ENCODE assay signal across 22 cellular contexts in the genomic region with DNA sequence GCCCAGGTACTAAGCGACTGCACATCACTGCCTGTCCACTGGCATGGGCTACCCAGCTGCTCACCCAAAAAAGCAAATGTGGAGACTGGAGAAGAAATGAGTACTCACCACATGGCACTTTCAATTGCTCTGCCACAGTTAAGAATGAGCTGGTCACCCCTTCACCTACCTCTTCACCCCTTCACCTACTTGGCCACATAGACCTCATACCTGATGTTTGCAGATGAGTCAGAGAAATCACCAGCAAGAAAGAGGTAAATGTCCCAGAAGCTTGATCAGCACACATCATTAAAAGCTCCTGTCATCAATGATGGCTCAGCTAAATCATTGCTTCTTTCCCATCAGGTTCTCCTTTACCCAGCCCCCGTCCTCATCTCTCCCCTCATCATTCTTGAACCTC.
"Had no signal": no experiment of that assay in that cellular context is flagged by ENCODE, and none has a peak within 500 bp of the region (broad histone marks: within the 10 kb centered on the region; RNA-seq: fewer than 3 reads in every experiment).

No MANE protein-coding gene starts in this region.

- H3K27ac Mint-ChIP-seq: activated CD8-positive, alpha-beta T cell treated with anti-CD3 and anti-CD28 coated beads, Interleukin-2, amount 10 ng/mL, durations not matched to agents 7 days and 5 days; activated naive CD8-positive, alpha-beta T cell treated with anti-CD3 and anti-CD28 coated beads, Interleukin-2, amount 10 ng/mL, durations not matched to agents 7 days and 5 days; T-helper 1 cell treated with Interleukin-12 subunit alpha and Interleukin-12 subunit beta and Interleukin-4 antibody, amounts not matched to agents 30 μg/mL and 1 μg/mL, for 36 hours; WTC11 had no signal

- H3K4me1 ChIP-seq: adrenal gland had no signal

- H3K27ac ChIP-seq: adrenal gland, RWPE1, SJSA1 had no signal

- DNase-seq: activated CD4-positive, alpha-beta T cell treated with anti-CD3 and anti-CD28 coated beads for 48 hours; activated CD4-positive, alpha-beta T cell treated with anti-CD3 and anti-CD28 coated beads, Interleukin-2, amount 50 U/mL, for 4 hours; activated CD4-positive, CD25-positive, alpha-beta regulatory T cell treated with anti-CD3 and anti-CD28 coated beads, Interleukin-2, amount 50 U/mL, for 72 hours; activated CD8-positive, alpha-beta memory T cell treated with anti-CD3 and anti-CD28 coated beads, Interleukin-2, amount 50 U/mL, for 48 hours; activated CD8-positive, alpha-beta T cell treated with anti-CD3 and anti-CD28 coated beads, Interleukin-2, amount 10 ng/mL, durations not matched to agents 7 days and 5 days; activated naive CD4-positive, alpha-beta T cell treated with anti-CD3 and anti-CD28 coated beads, Interleukin-2, amount 50 U/mL, for 16 hours; activated naive CD8-positive, alpha-beta T cell treated with anti-CD3 and anti-CD28 coated beads, Interleukin-2, amount 10 ng/mL, durations not matched to agents 7 days and 5 days; activated T-cell treated with anti-CD3 and anti-CD28 coated beads, Interleukin-2, amount 50 U/mL, for 1 hour; adrenal gland; anterior cingulate cortex; caudate nucleus; MM.1S; NCI-H1105; NCI-H1436 treated with DMSO at 0.1 percent for 48 hours; NCI-H187; NCI-H2081; SHP77 had no signal

- H3K4me3 ChIP-seq: adrenal gland, SJSA1 had no signal

- H3K27me3 ChIP-seq: adrenal gland, SJSA1 had no signal

- H3K36me3 ChIP-seq: adrenal gland, SJSA1 had no signal

- H3K9me3 Mint-ChIP-seq: activated naive CD8-positive, alpha-beta T cell treated with anti-CD3 and anti-CD28 coated beads, Interleukin-2, amount 10 ng/mL, durations not matched to agents 7 days and 5 days; T-helper 1 cell treated with Interleukin-12 subunit alpha and Interleukin-12 subunit beta and Interleukin-4 antibody, amounts not matched to agents 30 μg/mL and 1 μg/mL, for 36 hours; WTC11 had no signal

- H3K9me3 ChIP-seq: adrenal gland, SJSA1 had no signal

- ATAC-seq: activated CD8-positive, alpha-beta T cell treated with anti-CD3 and anti-CD28 coated beads, Interleukin-2, amount 10 ng/mL, durations not matched to agents 7 days and 5 days; Panc1 had no signal

- H3K4me3 Mint-ChIP-seq: activated CD8-positive, alpha-beta T cell treated with anti-CD3 and anti-CD28 coated beads, Interleukin-2, amount 10 ng/mL, durations not matched to agents 7 days and 5 days; activated naive CD8-positive, alpha-beta T cell treated with anti-CD3 and anti-CD28 coated beads, Interleukin-2, amount 10 ng/mL, durations not matched to agents 7 days and 5 days; T-helper 1 cell treated with Interleukin-12 subunit alpha and Interleukin-12 subunit beta and Interleukin-4 antibody, amounts not matched to agents 30 μg/mL and 1 μg/mL, for 36 hours; WTC11 had no signal
